In the genomic region with DNA sequence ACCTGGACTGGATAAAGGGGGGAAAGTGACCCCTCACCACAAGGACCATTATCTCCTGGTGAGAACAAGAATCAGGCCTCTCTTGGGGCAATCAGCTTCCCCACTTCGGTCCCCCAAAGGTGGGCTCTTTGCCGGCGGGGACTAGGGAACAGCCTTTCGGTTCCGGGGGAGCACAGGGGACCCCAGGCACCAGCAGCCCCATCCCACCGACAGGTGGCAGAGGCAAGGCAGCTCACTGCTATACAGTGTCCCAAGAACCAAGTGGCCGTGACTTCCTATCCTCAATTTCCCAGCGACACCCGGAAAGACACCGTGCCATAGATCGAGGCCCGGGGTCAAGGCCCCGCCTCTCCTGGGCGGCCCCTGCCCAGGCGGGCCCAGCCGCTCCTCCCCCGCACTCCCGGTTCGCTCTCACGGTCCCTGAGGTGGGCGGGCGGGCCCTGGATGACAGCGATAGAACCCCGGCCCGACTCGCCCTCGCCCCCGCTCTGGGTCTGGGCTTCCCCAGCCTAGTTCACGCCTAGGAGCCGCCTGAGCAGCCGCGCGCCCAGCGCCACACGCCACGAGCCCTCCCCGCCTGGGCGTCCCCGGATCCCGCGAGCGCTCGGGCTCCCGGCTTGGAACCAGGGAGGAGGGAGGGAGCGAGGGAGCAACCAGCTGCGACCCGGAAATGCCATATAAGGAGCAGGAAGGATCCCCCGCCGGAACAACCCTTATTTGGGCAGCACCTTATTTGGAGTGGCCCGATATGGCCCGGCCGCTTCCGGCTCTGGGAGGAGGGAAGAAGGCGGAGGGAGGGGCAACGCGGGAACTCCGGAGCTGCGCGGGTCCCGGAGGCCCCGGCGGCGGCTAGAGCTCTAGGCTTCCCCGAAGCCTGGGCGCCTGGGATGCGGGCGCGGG, we compare ENCODE assay signal across 8 cellular contexts. TPM values are rescaled to one million over a fixed set of nuclear protein-coding genes. Genes with fewer than 3 reads are reported as not detected.
DNase-seq lines count a peak whose midpoint lies in the region; ATAC-seq and TF ChIP-seq lines count a peak whose summit lies in the region.

No MANE protein-coding gene starts in this region.

- no peaks in the 10 kb centered on the region for H3K27me3 ChIP-seq in thymus (ENCODE audit: control insufficient read depth, insufficient read depth)

- peaks cover 21% of the 10 kb centered on the region for H3K4me1 Mint-ChIP-seq in activated naive CD8-positive, alpha-beta T cell treated with anti-CD3 and anti-CD28 coated beads, Interleukin-2, amount 10 ng/mL, durations not matched to agents 7 days and 5 days
- H3K4me1 Mint-ChIP-seq in glutamatergic neuron (ENCODE audit: low read depth, unreplicated experiment) (peaks cover 5% of the 10 kb centered on the region), osteocyte (ENCODE audit: unreplicated experiment) (peaks cover 33% of the 10 kb centered on the region)

- H3K9me3 Mint-ChIP-seq in activated naive CD8-positive, alpha-beta T cell treated with anti-CD3 and anti-CD28 coated beads, Interleukin-2, amount 10 ng/mL, durations not matched to agents 7 days and 5 days: no peaks in the 10 kb centered on the region
- peaks cover 10% of the 10 kb centered on the region for H3K9me3 Mint-ChIP-seq in glutamatergic neuron (ENCODE audit: unreplicated experiment)
- H3K9me3 Mint-ChIP-seq in osteocyte (ENCODE audit: unreplicated experiment): no peaks in the 10 kb centered on the region

- H3K27me3 Mint-ChIP-seq in activated naive CD8-positive, alpha-beta T cell treated with anti-CD3 and anti-CD28 coated beads, Interleukin-2, amount 10 ng/mL, durations not matched to agents 7 days and 5 days: peaks cover 13% of the 10 kb centered on the region
- peaks cover 15% of the 10 kb centered on the region for H3K27me3 Mint-ChIP-seq in glutamatergic neuron (ENCODE audit: unreplicated experiment)
- no peaks in the 10 kb centered on the region for H3K27me3 Mint-ChIP-seq in osteocyte (ENCODE audit: unreplicated experiment)

- H3K36me3 Mint-ChIP-seq in activated naive CD8-positive, alpha-beta T cell treated with anti-CD3 and anti-CD28 coated beads, Interleukin-2, amount 10 ng/mL, durations not matched to agents 7 days and 5 days: peaks cover 5% of the 10 kb centered on the region
- H3K36me3 Mint-ChIP-seq in glutamatergic neuron (ENCODE audit: unreplicated experiment): peaks cover 5% of the 10 kb centered on the region
- H3K36me3 Mint-ChIP-seq in osteocyte (ENCODE audit: unreplicated experiment): peaks cover 25% of the 10 kb centered on the region

- H3K4me3 Mint-ChIP-seq in activated naive CD8-positive, alpha-beta T cell treated with anti-CD3 and anti-CD28 coated beads, Interleukin-2, amount 10 ng/mL, durations not matched to agents 7 days and 5 days: peak overlapping the region; percentile 84
- H3K4me3 Mint-ChIP-seq in glutamatergic neuron (ENCODE audit: unreplicated experiment): peak overlapping the region; percentile 88
- H3K4me3 Mint-ChIP-seq in osteocyte (ENCODE audit: unreplicated experiment): peak overlapping the region; percentile 83

- H3K36me3 ChIP-seq in thymus (ENCODE audit: control insufficient read depth, insufficient read depth): peaks cover 11% of the 10 kb centered on the region

- H3K4me1 ChIP-seq in thymus (ENCODE audit: control insufficient read depth, insufficient read depth, low read length): peaks cover 21% of the 10 kb centered on the region

- H3K9me3 ChIP-seq in thymus (ENCODE audit: control insufficient read depth): no peaks in the 10 kb centered on the region

- under 1% methylated on average over 68 of the region's 68 CpGs for WGBS in thymus

- peak overlapping the region; percentile 95 for H3K27ac Mint-ChIP-seq in activated naive CD8-positive, alpha-beta T cell treated with anti-CD3 and anti-CD28 coated beads, Interleukin-2, amount 10 ng/mL, durations not matched to agents 7 days and 5 days
- H3K27ac Mint-ChIP-seq in glutamatergic neuron (ENCODE audit: unreplicated experiment): peak overlapping the region; percentile 86
- peak overlapping the region; percentile 92 for H3K27ac Mint-ChIP-seq in osteocyte (ENCODE audit: unreplicated experiment)

- H3K4me3 ChIP-seq in GM12865 (ENCODE audit: low read depth, low read length) (peak overlapping the region; percentile 91), thymus (ENCODE audit: low read length) (peak overlapping the region; percentile 79)

- POLR2A ChIA-PET in activated naive CD8-positive, alpha-beta T cell treated with anti-CD3 and anti-CD28 coated beads, Interleukin-2, amount 10 ng/mL, durations not matched to agents 7 days and 5 days (lab: Charles Lee): interaction anchor here (0.6 to 3.6 kb wide), 21 partner anchors 8 to 877 kb away, joined by 3 to 56 read pairs (median 3); a partner anchor contains a TSS

- peak overlapping the region; percentile 94 for H3K27ac ChIP-seq in thymus (ENCODE audit: low read depth)

- TF ChIP-seq CTCF in GM12865 (IDR thresholded peaks at IDR 0.05; ENCODE audit: insufficient read depth, low read depth, low read length, missing control alignments) (no peak), glutamatergic neuron (IDR thresholded peaks at IDR 0.05; ENCODE audit: partially characterized antibody, unreplicated experiment) (peak; percentile 65), osteocyte (IDR thresholded peaks at IDR 0.05) (peak; percentile 45)

- ATAC-seq in HG02759 (IDR thresholded peaks at IDR 0.05; ENCODE audit: unreplicated experiment): peak; percentile 78
- peak; percentile 67 for ATAC-seq in activated naive CD8-positive, alpha-beta T cell treated with anti-CD3 and anti-CD28 coated beads, Interleukin-2, amount 10 ng/mL, durations not matched to agents 7 days and 5 days (ENCODE audit: low read depth)

- peak; percentile 99 for DNase-seq in GM12865 (ENCODE audit: low read depth)
- DNase-seq in NCI-H1105 treated with DMSO at 0.1 percent for 48 hours (lab: John Stamatoyannopoulos, UW): peak; percentile 91
- DNase-seq in SKM-1 treated with dmso at 0.1 percent for 144 hours (lab: John Stamatoyannopoulos, UW; ENCODE audit: unreplicated experiment): peak; percentile 98
- DNase-seq in activated naive CD8-positive, alpha-beta T cell treated with anti-CD3 and anti-CD28 coated beads, Interleukin-2, amount 10 ng/mL, durations not matched to agents 7 days and 5 days: peak; percentile 93
- peak; percentile 95 for DNase-seq in glutamatergic neuron
- DNase-seq in osteocyte (ENCODE audit: extremely low spot score, unreplicated experiment): peak; percentile 99

RNA-seq across cellular contexts. Expression of a gene that starts 0.6 kb away (rescaled TPM):
- total RNA-seq in activated naive CD8-positive, alpha-beta T cell treated with anti-CD3 and anti-CD28 coated beads, Interleukin-2, amount 10 ng/mL, durations not matched to agents 7 days and 5 days: 1 to 10 TPM; 4.6 to 5.1 TPM
- total RNA-seq in glutamatergic neuron (ENCODE audit: unreplicated experiment) (1.3 TPM), osteocyte (219 and 415 TPM in 2 replicates)
- polyA plus RNA-seq in thymus: 56.3 TPM

RNA-seq across cellular contexts. Expression of a gene that starts 25.8 kb away (rescaled TPM):
- total RNA-seq in activated naive CD8-positive, alpha-beta T cell treated with anti-CD3 and anti-CD28 coated beads, Interleukin-2, amount 10 ng/mL, durations not matched to agents 7 days and 5 days: 1 to 10 TPM; 1.3 to 1.5 TPM
- total RNA-seq in glutamatergic neuron (ENCODE audit: unreplicated experiment) (232 TPM), osteocyte (15.4 and 18.3 TPM in 2 replicates)
- 4.8 TPM for polyA plus RNA-seq in thymus

Comparison
In these comparisons a context has a peak if more than half of its experiments do, and no peak if none do; other contexts are left out.
1. Peak in every context shown above with its lines: DNase-seq, ATAC-seq, H3K4me3 ChIP-seq and H3K27ac ChIP-seq.
2. RNA of a gene that starts 0.6 kb away (total RNA-seq): 219 to 415 TPM in osteocyte; 4.6 to 5.1 TPM in activated naive CD8-positive, alpha-beta T cell treated with anti-CD3 and anti-CD28 coated beads, Interleukin-2, amount 10 ng/mL, durations not matched to agents 7 days and 5 days and 1.3 TPM in glutamatergic neuron (single experiment); every median in the first group is over 10 times any median in the second.
3. RNA of a gene that starts 25.8 kb away (total RNA-seq): 232 TPM in glutamatergic neuron (single experiment); 15.4 to 18.3 TPM in osteocyte and 1.3 to 1.5 TPM in activated naive CD8-positive, alpha-beta T cell treated with anti-CD3 and anti-CD28 coated beads, Interleukin-2, amount 10 ng/mL, durations not matched to agents 7 days and 5 days; every median in the first group is over 10 times any median in the second.